ENCODE assay signal across 8 cellular contexts in the genomic region with DNA sequence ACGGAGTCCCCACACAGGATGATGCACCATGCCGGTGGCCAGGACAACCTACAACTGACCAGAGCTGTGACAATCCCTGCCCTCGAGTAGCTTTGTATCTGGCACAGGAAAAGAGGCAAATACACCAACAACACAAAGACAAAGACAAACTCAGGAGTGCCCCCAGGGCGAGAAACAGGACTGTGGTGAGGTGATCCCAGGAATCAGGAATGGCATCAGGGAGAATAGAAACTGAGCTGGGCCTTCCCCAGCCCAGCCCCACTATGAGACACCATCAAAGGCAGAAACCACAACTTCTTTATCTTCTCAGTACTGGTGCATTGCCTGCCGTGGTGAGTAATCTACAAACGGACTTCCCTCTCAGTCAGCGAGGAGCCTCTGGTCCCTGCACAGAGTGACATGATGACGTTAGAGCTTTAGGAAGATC.
DNase-seq lines count a peak whose midpoint lies in the region; ATAC-seq and TF ChIP-seq lines count a peak whose summit lies in the region.

No MANE protein-coding gene starts in this region.

- POLR2A ChIA-PET in T-cell (lab: Charles Lee): no interaction called here

- H3K4me1 Mint-ChIP-seq in CD14-positive monocyte: peaks cover 60% of the 10 kb centered on the region
- H3K4me1 Mint-ChIP-seq in T-cell: peaks cover 5 to 10% (median 8%) of the 10 kb centered on the region in 3 donors
- H3K4me1 Mint-ChIP-seq in activated T-helper 1 cell treated with anti-CD3 and anti-CD28 coated beads, Interleukin-12 subunit alpha, Interleukin-12 subunit beta, Interleukin-2, Interleukin-4 antibody, amounts not matched to agents 30 ng/mL and 10 ng/mL and 1 ng/mL, durations not matched to agents 14 hours and 24 hours and 36 hours (ENCODE audit: low read depth): peaks cover 15% of the 10 kb centered on the region

- intact Hi-C loops in CD14-positive monocyte (cut with micrococcal nuclease): loop anchor here (5.0 to 10.0 kb wide), 2 partner anchors 51 to 54 kb away; no protein-coding TSS in a partner anchor
- intact Hi-C loops in activated T-helper 1 cell treated with anti-CD3 and anti-CD28 coated beads, Interleukin-12 subunit alpha, Interleukin-12 subunit beta, Interleukin-2, Interleukin-4 antibody, amounts not matched to agents 30 ng/mL and 10 ng/mL and 1 ng/mL, durations not matched to agents 14 hours and 24 hours and 36 hours (cut with micrococcal nuclease): no loop called here

- CTCF ChIA-PET in T-cell (lab: Charles Lee): no interaction called here

- H3K4me3 Mint-ChIP-seq in CD14-positive monocyte (peak overlapping the region; percentile 50 to 86), T-cell (no peak overlapping the region)
- no peak overlapping the region for H3K4me3 Mint-ChIP-seq in activated T-helper 1 cell treated with anti-CD3 and anti-CD28 coated beads, Interleukin-12 subunit alpha, Interleukin-12 subunit beta, Interleukin-2, Interleukin-4 antibody, amounts not matched to agents 30 ng/mL and 10 ng/mL and 1 ng/mL, durations not matched to agents 14 hours and 24 hours and 36 hours

- peak; percentile 81 for ATAC-seq in HG02610 (IDR thresholded peaks at IDR 0.05; ENCODE audit: unreplicated experiment)
- peak in 3 of 4 experiments; percentile 29 to 51 (median 45) for ATAC-seq in T-cell (replicated peaks in 1 of 4)

- peaks cover 0 to 7% (median 4%) of the 10 kb centered on the region in 3 donors for H3K27me3 Mint-ChIP-seq in CD14-positive monocyte (ENCODE audit: low read depth in 3 of 3)
- H3K27me3 Mint-ChIP-seq in T-cell: no peaks in the 10 kb centered on the region
- peaks cover 8% of the 10 kb centered on the region for H3K27me3 Mint-ChIP-seq in activated T-helper 1 cell treated with anti-CD3 and anti-CD28 coated beads, Interleukin-12 subunit alpha, Interleukin-12 subunit beta, Interleukin-2, Interleukin-4 antibody, amounts not matched to agents 30 ng/mL and 10 ng/mL and 1 ng/mL, durations not matched to agents 14 hours and 24 hours and 36 hours (ENCODE audit: insufficient read depth)

- TF ChIP-seq CTCF in CD14-positive monocyte (IDR thresholded peaks at IDR 0.05): no peak

- H3K36me3 Mint-ChIP-seq in CD14-positive monocyte (peaks cover 2 to 6% of the 10 kb centered on the region in 2 donors), T-cell (no peaks in the 10 kb centered on the region)
- H3K36me3 Mint-ChIP-seq in activated T-helper 1 cell treated with anti-CD3 and anti-CD28 coated beads, Interleukin-12 subunit alpha, Interleukin-12 subunit beta, Interleukin-2, Interleukin-4 antibody, amounts not matched to agents 30 ng/mL and 10 ng/mL and 1 ng/mL, durations not matched to agents 14 hours and 24 hours and 36 hours (ENCODE audit: low read depth): no peaks in the 10 kb centered on the region

- H3K27ac Mint-ChIP-seq in CD14-positive monocyte (peak overlapping the region; percentile 84 to 96 (median 90)), T-cell (no peak overlapping the region)
- H3K27ac Mint-ChIP-seq in activated T-helper 1 cell treated with anti-CD3 and anti-CD28 coated beads, Interleukin-12 subunit alpha, Interleukin-12 subunit beta, Interleukin-2, Interleukin-4 antibody, amounts not matched to agents 30 ng/mL and 10 ng/mL and 1 ng/mL, durations not matched to agents 14 hours and 24 hours and 36 hours: no peak overlapping the region

- DNase-seq in CD14-positive monocyte (ENCODE audit: low spot score) (peak; percentile 73), T-cell (peak in 1 of 34 experiments; percentile 12), hepatic stellate cell (ENCODE audit: low spot score) (peak; percentile 61), anterior cingulate cortex (lab: John Stamatoyannopoulos, UW) (no peak), ACHN (no peak), NCI-H446 treated with DMSO at 0.1 percent for 48 hours (lab: John Stamatoyannopoulos, UW) (no peak)
- no peak for DNase-seq in activated T-helper 1 cell treated with anti-CD3 and anti-CD28 coated beads, Interleukin-12 subunit alpha, Interleukin-12 subunit beta, Interleukin-2, Interleukin-4 antibody, amounts not matched to agents 30 ng/mL and 10 ng/mL and 1 ng/mL, durations not matched to agents 14 hours and 24 hours and 36 hours (ENCODE audit: low spot score)

- in situ Hi-C loops in ACHN (cut with HindIII; ENCODE audit: low pct_ligation_motif_present, low pct_unique_long_range_greater_than_20kb, low sequenced_read_pairs): no loop called here

- no peaks in the 10 kb centered on the region for H3K9me3 Mint-ChIP-seq in CD14-positive monocyte
- no peaks in the 10 kb centered on the region for H3K9me3 Mint-ChIP-seq in T-cell
- no peaks in the 10 kb centered on the region for H3K9me3 Mint-ChIP-seq in activated T-helper 1 cell treated with anti-CD3 and anti-CD28 coated beads, Interleukin-12 subunit alpha, Interleukin-12 subunit beta, Interleukin-2, Interleukin-4 antibody, amounts not matched to agents 30 ng/mL and 10 ng/mL and 1 ng/mL, durations not matched to agents 14 hours and 24 hours and 36 hours

Comparison
In these comparisons a context has a peak if more than half of its experiments do, and no peak if none do; other contexts are left out.
1. DNase-seq: peak in CD14-positive monocyte (single experiment) and hepatic stellate cell (single experiment); none in anterior cingulate cortex (0 of 58), ACHN (single experiment), NCI-H446 treated with DMSO at 0.1 percent for 48 hours (single experiment) and activated T-helper 1 cell treated with anti-CD3 and anti-CD28 coated beads, Interleukin-12 subunit alpha, Interleukin-12 subunit beta, Interleukin-2, Interleukin-4 antibody, amounts not matched to agents 30 ng/mL and 10 ng/mL and 1 ng/mL, durations not matched to agents 14 hours and 24 hours and 36 hours (single experiment).
2. H3K27ac Mint-ChIP-seq: peak in CD14-positive monocyte (7 of 7); none in T-cell (0 of 2) and activated T-helper 1 cell treated with anti-CD3 and anti-CD28 coated beads, Interleukin-12 subunit alpha, Interleukin-12 subunit beta, Interleukin-2, Interleukin-4 antibody, amounts not matched to agents 30 ng/mL and 10 ng/mL and 1 ng/mL, durations not matched to agents 14 hours and 24 hours and 36 hours (single experiment).
3. H3K4me3 Mint-ChIP-seq: peak in CD14-positive monocyte (2 of 2); none in T-cell (0 of 3) and activated T-helper 1 cell treated with anti-CD3 and anti-CD28 coated beads, Interleukin-12 subunit alpha, Interleukin-12 subunit beta, Interleukin-2, Interleukin-4 antibody, amounts not matched to agents 30 ng/mL and 10 ng/mL and 1 ng/mL, durations not matched to agents 14 hours and 24 hours and 36 hours (single experiment).